Comparison of ENCODE assay signal across 8 cellular contexts in the genomic region with DNA sequence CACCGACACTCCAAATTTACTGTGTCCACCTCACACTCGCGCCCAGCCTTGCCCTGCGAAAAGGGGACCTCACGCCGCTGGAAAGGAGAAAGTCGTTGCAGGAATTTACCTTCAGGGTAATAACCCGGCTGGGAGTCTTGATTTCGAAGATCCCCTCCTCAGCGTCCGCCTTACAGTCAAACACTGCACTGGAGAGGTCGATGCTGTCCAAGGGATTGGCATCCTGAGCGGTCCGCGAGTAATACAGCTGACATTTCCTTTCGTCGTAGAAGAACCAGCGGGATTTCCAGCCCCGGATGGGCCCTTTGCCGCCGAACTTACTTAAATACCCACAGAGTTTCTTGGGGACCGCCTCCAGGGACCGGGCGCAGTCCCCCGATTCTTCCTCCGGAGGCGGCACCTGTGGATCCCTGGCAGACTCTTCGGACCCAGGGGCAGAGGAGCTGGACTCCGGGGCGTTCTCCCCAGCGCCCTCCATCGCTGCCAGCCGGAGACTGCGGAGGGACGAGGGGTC.
DNase-seq lines count a peak whose midpoint lies in the region; ATAC-seq and TF ChIP-seq lines count a peak whose summit lies in the region.

No MANE protein-coding gene starts in this region.

- H3K9me3 Mint-ChIP-seq in stimulated activated memory B cell treated with anti-CD40 and anti-IgM and Interleukin-4, amounts not matched to agents 10 μg/mL and 1 μg/mL and 100 μg/mL, for 72 hours, result no peaks in the 10 kb centered on the region

- no peak for TF ChIP-seq RAD21 in Ishikawa (IDR thresholded peaks at IDR 0.05; ENCODE audit: low read depth)

- peak; percentile 65 for DNase-seq in EL
- DNase-seq in astrocyte of the hippocampus (ENCODE audit: low read depth, low spot score), result peak; percentile 70
- DNase-seq in iris pigment epithelial cell (ENCODE audit: low read depth), result peak; percentile 70
- DNase-seq in retina, result no peak
- no peak for DNase-seq in stimulated activated CD4-positive, alpha-beta T cell treated with anti-CD3 and anti-CD28 coated beads, Interleukin-2, amount 100 ng/mL, for 24 hours

- no peak for TF ChIP-seq EP300 in Ishikawa (IDR thresholded peaks at IDR 0.05; ENCODE audit: borderline replicate concordance)

- H3K27me3 Mint-ChIP-seq in stimulated activated memory B cell treated with anti-CD40 and anti-IgM and Interleukin-4, amounts not matched to agents 10 μg/mL and 1 μg/mL and 100 μg/mL, for 72 hours, result no peaks in the 10 kb centered on the region

- H3K36me3 Mint-ChIP-seq in stimulated activated memory B cell treated with anti-CD40 and anti-IgM and Interleukin-4, amounts not matched to agents 10 μg/mL and 1 μg/mL and 100 μg/mL, for 72 hours, result peaks cover 4% of the 10 kb centered on the region

- peak overlapping the region; percentile 97 for H3K27ac Mint-ChIP-seq in stimulated activated memory B cell treated with anti-CD40 and anti-IgM and Interleukin-4, amounts not matched to agents 10 μg/mL and 1 μg/mL and 100 μg/mL, for 72 hours

- peak; percentile 10 for ATAC-seq in GM21381 (IDR thresholded peaks at IDR 0.05; ENCODE audit: unreplicated experiment)
- ATAC-seq in stimulated activated memory B cell treated with anti-CD40 and anti-IgM and Interleukin-4, amounts not matched to agents 10 μg/mL and 1 μg/mL and 100 μg/mL, for 72 hours, result peak; percentile 42

- H3K4me1 Mint-ChIP-seq in stimulated activated memory B cell treated with anti-CD40 and anti-IgM and Interleukin-4, amounts not matched to agents 10 μg/mL and 1 μg/mL and 100 μg/mL, for 72 hours, result peaks cover 16% of the 10 kb centered on the region

- H3K4me3 Mint-ChIP-seq in stimulated activated memory B cell treated with anti-CD40 and anti-IgM and Interleukin-4, amounts not matched to agents 10 μg/mL and 1 μg/mL and 100 μg/mL, for 72 hours, result peak overlapping the region; percentile 97

TF ChIP-seq in Ishikawa, 13 proteins besides CTCF, POLR2A, EP300 and RAD21:
- TF ChIP-seq NFIC (IDR thresholded peaks at IDR 0.05), result no peak
- no peak for TF ChIP-seq EGR1 (IDR thresholded peaks at IDR 0.05)
- TF ChIP-seq ZBTB7A (IDR thresholded peaks at IDR 0.05; ENCODE audit: low read depth), result peak; percentile 91

Comparison
In these comparisons a context has a peak if more than half of its experiments do, and no peak if none do; other contexts are left out.
1. DNase-seq: peak in EL (single experiment), astrocyte of the hippocampus (single experiment) and iris pigment epithelial cell (single experiment); none in retina (single experiment) and stimulated activated CD4-positive, alpha-beta T cell treated with anti-CD3 and anti-CD28 coated beads, Interleukin-2, amount 100 ng/mL, for 24 hours (0 of 2).